11 cellular contexts compared by ENCODE assay signal in genomic region chr7:7816084-7816483, GRCh38.
DNase-seq lines count a peak whose midpoint lies in the region; ATAC-seq and TF ChIP-seq lines count a peak whose summit lies in the region.
"Had no signal": no experiment of that assay in that cellular context is flagged by ENCODE, and none has a peak within 500 bp of the region (broad histone marks: within the 10 kb centered on the region; RNA-seq: fewer than 3 reads in every experiment).

No MANE protein-coding gene starts in this region.

- TF ChIP-seq CTCF in natural killer cell (IDR thresholded peaks at IDR 0.05), result no peak

- no peaks in the 10 kb centered on the region for H3K36me3 ChIP-seq in KOPT-K1 (ENCODE audit: insufficient read depth, low read length)
- H3K36me3 ChIP-seq: left lung, vagina had no signal

- no peak overlapping the region for H3K27ac Mint-ChIP-seq in activated CD4-positive, alpha-beta T cell treated with anti-CD3 and anti-CD28 coated beads, Interleukin-2, amount 10 ng/mL, durations not matched to agents 24 days and 14 days
- H3K27ac Mint-ChIP-seq in natural killer cell, result peak overlapping the region; percentile 77 to 81

- H3K27me3 Mint-ChIP-seq in activated CD4-positive, alpha-beta T cell treated with anti-CD3 and anti-CD28 coated beads, Interleukin-2, amount 10 ng/mL, durations not matched to agents 24 days and 14 days, result no peaks in the 10 kb centered on the region
- no peaks in the 10 kb centered on the region for H3K27me3 Mint-ChIP-seq in natural killer cell (ENCODE audit: low read depth in 2 of 2)

- H3K27ac ChIP-seq in KOPT-K1 (ENCODE audit: low read depth, low read length, poor library complexity, severe bottlenecking), result peak overlapping the region; percentile 38
- H3K27ac ChIP-seq: A549, left lung, vagina had no signal

- H3K4me1 Mint-ChIP-seq in activated CD4-positive, alpha-beta T cell treated with anti-CD3 and anti-CD28 coated beads, Interleukin-2, amount 10 ng/mL, durations not matched to agents 24 days and 14 days, result peaks cover 24% of the 10 kb centered on the region
- H3K4me1 Mint-ChIP-seq in natural killer cell, result peaks cover 45% of the 10 kb centered on the region in 2 donors

- H3K9me3 Mint-ChIP-seq in activated CD4-positive, alpha-beta T cell treated with anti-CD3 and anti-CD28 coated beads, Interleukin-2, amount 10 ng/mL, durations not matched to agents 24 days and 14 days, result peaks cover 9% of the 10 kb centered on the region
- H3K9me3 Mint-ChIP-seq in natural killer cell, result no peaks in the 10 kb centered on the region

- peak; percentile 76 for DNase-seq in activated CD4-positive, alpha-beta T cell treated with anti-CD3 and anti-CD28 coated beads, Interleukin-2, amount 10 ng/mL, durations not matched to agents 24 days and 14 days
- no peak for DNase-seq in activated CD4-positive, alpha-beta T cell treated with anti-CD3 and anti-CD28 coated beads, Interleukin-2, amount 50 U/mL, for 1 hour
- DNase-seq in natural killer cell, result no peak
- no peak for DNase-seq in NCI-H2227 (lab: John Stamatoyannopoulos, UW; ENCODE audit: unreplicated experiment)
- DNase-seq in NCI-H2107 (lab: John Stamatoyannopoulos, UW), result no peak
- no peak for DNase-seq in HUDEP-2 (lab: John Stamatoyannopoulos, UW; ENCODE audit: unreplicated experiment in 76 of 76)
- DNase-seq: left lung had no signal

- ATAC-seq in GM21723 (IDR thresholded peaks at IDR 0.05; ENCODE audit: unreplicated experiment), result peak; percentile 61
- peak; percentile 73 to 82 (median 74) for ATAC-seq in natural killer cell
- ATAC-seq: A549, left lung had no signal

- peaks cover 7% of the 10 kb centered on the region for H3K9me3 ChIP-seq in KOPT-K1 (ENCODE audit: insufficient read depth, low read length, poor library complexity, severe bottlenecking)
- H3K9me3 ChIP-seq: A549, left lung, vagina had no signal

- peak overlapping the region; percentile 39 for H3K4me3 Mint-ChIP-seq in activated CD4-positive, alpha-beta T cell treated with anti-CD3 and anti-CD28 coated beads, Interleukin-2, amount 10 ng/mL, durations not matched to agents 24 days and 14 days
- peak overlapping the region; percentile 58 for H3K4me3 Mint-ChIP-seq in natural killer cell

- H3K36me3 Mint-ChIP-seq in activated CD4-positive, alpha-beta T cell treated with anti-CD3 and anti-CD28 coated beads, Interleukin-2, amount 10 ng/mL, durations not matched to agents 24 days and 14 days (ENCODE audit: low read depth), result peaks cover 14% of the 10 kb centered on the region
- H3K36me3 Mint-ChIP-seq in natural killer cell, result no peaks in the 10 kb centered on the region

- intact Hi-C loops in activated CD4-positive, alpha-beta T cell treated with anti-CD3 and anti-CD28 coated beads, Interleukin-2, amount 10 ng/mL, durations not matched to agents 24 days and 14 days (cut with micrococcal nuclease), result no loop called here
- intact Hi-C loops in natural killer cell (cut with micrococcal nuclease), result no loop called here
